19 cellular contexts compared by ENCODE assay signal in genomic region chr4:186249785-186250739, GRCh38. TPM values are rescaled to one million over a fixed set of nuclear protein-coding genes. Genes with fewer than 3 reads are reported as not detected.
DNase-seq lines count a peak whose midpoint lies in the region; ATAC-seq and TF ChIP-seq lines count a peak whose summit lies in the region.
"Had no signal": no experiment of that assay in that cellular context is flagged by ENCODE, and none has a peak within 500 bp of the region (broad histone marks: within the 10 kb centered on the region; RNA-seq: fewer than 3 reads in every experiment).

No MANE protein-coding gene starts in this region.

- H3K23ac ChIP-seq in IMR-90 (ENCODE audit: low read depth, low read length), result peak overlapping the region; percentile 13; the same call in 1 of the 2 replicates

- peak overlapping the region; percentile 81 for H3K18ac ChIP-seq in IMR-90 (ENCODE audit: low read depth, low read length)

- intact Hi-C loops in IMR-90 (cut with micrococcal nuclease), result no loop called here

- H2BK5ac ChIP-seq in IMR-90 (ENCODE audit: low read depth, low read length, poor library complexity, severe bottlenecking), result peak overlapping the region; percentile 29

- H3K4ac ChIP-seq in IMR-90 (ENCODE audit: low read depth, low read length), result peak overlapping the region; percentile 58

- H3K56ac ChIP-seq in IMR-90 (ENCODE audit: extremely low read depth, insufficient read depth, low read length), result no peak overlapping the region

- no TSS peak for BruUV-seq in IMR-90 (replicated peaks; lab: Mats Ljungman, UMichigan)

- no peak for TF ChIP-seq RAD21 in IMR-90 (IDR thresholded peaks at IDR 0.05; ENCODE audit: low read length)

- no peak overlapping the region for H3K9ac ChIP-seq in IMR-90 (ENCODE audit: low read depth, low read length)

- H2AK5ac ChIP-seq in IMR-90 (ENCODE audit: low read depth, low read length), result no peak overlapping the region

- DNase-seq in AG04450 (ENCODE audit: low read depth, low spot score) (peak; percentile 50), IMR-90 (peak; percentile 85), iPS DF 6.9 (ENCODE audit: low read depth, low spot score) (no peak), NCI-H128 (lab: John Stamatoyannopoulos, UW; ENCODE audit: unreplicated experiment) (no peak), right atrium auricular region (ENCODE audit: low spot score) (no peak), pons (ENCODE audit: low spot score) (no peak)
- DNase-seq: CD4-positive, alpha-beta T cell; glutamatergic neuron; NCI-H187; NCI-H446 treated with DMSO at 0.1 percent for 48 hours; nucleus accumbens; right cardiac atrium; Right ventricle myocardium superior; stimulated activated naive CD8-positive, alpha-beta T cell treated with anti-CD3 and anti-CD28 coated beads, Interleukin-15, amount 100 ng/mL, for 72 hours had no signal

- H2BK15ac ChIP-seq in IMR-90 (ENCODE audit: low read depth, low read length), result 0 out of 3 replicates have a peak overlapping the region, but pooled peaks have one; percentile 20

- TF ChIP-seq CTCF in AG04450 (IDR thresholded peaks at IDR 0.05; ENCODE audit: low read depth, low read length), result no peak
- TF ChIP-seq CTCF in IMR-90 (conservative IDR thresholded peaks at IDR 0.05; ENCODE audit: low read depth, low read length), result no peak
- no peak for TF ChIP-seq CTCF in right atrium auricular region (IDR thresholded peaks at IDR 0.05)

- peak overlapping the region; percentile 34 for H3K4me2 ChIP-seq in IMR-90 (ENCODE audit: low read depth, low read length)

- dilution Hi-C loops in IMR-90 (cut with HindIII; ENCODE audit: low sequenced_read_pairs, unreplicated experiment), result no loop called here

- H2AK9ac ChIP-seq in IMR-90 (replicated peaks; ENCODE audit: low read depth, low read length, poor library complexity), result no peak overlapping the region

- TF ChIP-seq POLR2A in IMR-90 (IDR thresholded peaks at IDR 0.05; ENCODE audit: low read depth, low read length), result no peak

- H3K4me1 ChIP-seq in IMR-90 (ENCODE audit: control insufficient read depth, insufficient read depth, low read length) (peaks cover 3% of the 10 kb centered on the region), ectodermal cell (ENCODE audit: control insufficient read depth, insufficient read depth, low read length) (peaks cover 8% of the 10 kb centered on the region), iPS DF 6.9 (ENCODE audit: control insufficient read depth, insufficient read depth, low read length) (peaks cover 6% of the 10 kb centered on the region; the same call in 1 of the 2 replicates), right atrium auricular region (no peaks in the 10 kb centered on the region)

- CTCF ChIA-PET in AG04450 (lab: Charles Lee), result no interaction called here
- CTCF ChIA-PET in IMR-90 (lab: Yijun Ruan, JAX), result no interaction called here

- no peak overlapping the region for H3K4me3 ChIP-seq in AG04450 (ENCODE audit: low read depth, low read length)
- H3K4me3 ChIP-seq in IMR-90 (ENCODE audit: insufficient read depth, low read depth, low read length), result no peak overlapping the region
- H3K4me3 ChIP-seq in ectodermal cell (ENCODE audit: insufficient read depth, low read depth, low read length), result no peak overlapping the region
- no peak overlapping the region for H3K4me3 ChIP-seq in iPS DF 6.9 (ENCODE audit: low read length)
- H3K4me3 ChIP-seq in right atrium auricular region, result no peak overlapping the region

- H2BK20ac ChIP-seq in IMR-90 (ENCODE audit: low read depth, low read length), result peak overlapping the region; percentile 44

- H3K27me3 ChIP-seq in AG04450 (ENCODE audit: control insufficient read depth, insufficient read depth, low read length) (no peaks in the 10 kb centered on the region), IMR-90 (ENCODE audit: control insufficient read depth, insufficient read depth, low read length) (no peaks in the 10 kb centered on the region), ectodermal cell (ENCODE audit: control insufficient read depth, insufficient read depth, low read length, poor library complexity, severe bottlenecking) (no peaks in the 10 kb centered on the region), iPS DF 6.9 (ENCODE audit: control insufficient read depth, insufficient read depth, low read length) (no peaks in the 10 kb centered on the region), right atrium auricular region (no peaks in the 10 kb centered on the region)

- H4K8ac ChIP-seq in IMR-90 (ENCODE audit: low read depth in 2 of 2, low read length in 2 of 2), result peak overlapping the region in 1 of 2 experiments; percentile 10; a peak in 1 of 4 replicates

- POLR2A ChIA-PET in AG04450 (lab: Yijun Ruan, JAX), result no interaction called here
- POLR2A ChIA-PET in IMR-90 (lab: Charles Lee; ENCODE audit: unreplicated experiment), result no interaction called here

- no peak overlapping the region for H3K27ac ChIP-seq in AG04450 (ENCODE audit: low read depth, low read length)
- H3K27ac ChIP-seq in IMR-90 (ENCODE audit: insufficient read depth, low read length), result peak overlapping the region; percentile 34; the same call in 1 of the 2 replicates
- H3K27ac ChIP-seq in ectodermal cell (ENCODE audit: insufficient read depth, low read depth, low read length, poor library complexity, severe bottlenecking), result peak overlapping the region; percentile 44
- peak overlapping the region; percentile 100 for H3K27ac ChIP-seq in iPS DF 6.9 (ENCODE audit: low read length)
- H3K27ac ChIP-seq in right atrium auricular region, result no peak overlapping the region

- no peaks in the 10 kb centered on the region for H4K20me1 ChIP-seq in IMR-90 (ENCODE audit: insufficient read depth, low read length)

- ATAC-seq in IMR-90 (ENCODE audit: low read depth) (peak; percentile 97), GM18909 (IDR thresholded peaks at IDR 0.05; ENCODE audit: poor library complexity, unreplicated experiment) (no peak)
- ATAC-seq: HCT116; right cardiac atrium; stimulated activated naive CD8-positive, alpha-beta T cell treated with anti-CD3 and anti-CD28 coated beads, Interleukin-15, amount 100 ng/mL, for 72 hours had no signal

- H2AFZ ChIP-seq in IMR-90 (replicated peaks; ENCODE audit: low read length, poor library complexity), result no peak overlapping the region

- no peaks in the 10 kb centered on the region for H3K9me1 ChIP-seq in IMR-90 (ENCODE audit: insufficient read depth, low read length)

- 67% methylated on average over 4 of the region's 8 CpGs; no CpG with 5 or more reads in 1 of the 2 experiments for WGBS in IMR-90 (ENCODE audit: extremely low coverage in 2 of 2, insufficient read length in 1 of 2), 2 experiments
- 7 to 11% methylated on average over 8 of the region's 8 CpGs for WGBS in ectodermal cell, 2 experiments
- WGBS in iPS DF 6.9 (ENCODE audit: insufficient coverage, insufficient read length), result no CpG with 5 or more reads among the region's 8 CpGs

- H2BK120ac ChIP-seq in IMR-90 (ENCODE audit: low read depth, low read length), result peak overlapping the region; percentile 54

- no peaks in the 10 kb centered on the region for H3K79me1 ChIP-seq in IMR-90 (ENCODE audit: low read depth in 1 of 2, low read length in 2 of 2)

- in situ Hi-C loops in IMR-90 (cut with MboI; ENCODE audit: low sequenced_read_pairs), result no loop called here

- peak overlapping the region; percentile 31; the same call in 1 of the 2 replicates for H4K5ac ChIP-seq in IMR-90 (ENCODE audit: low read depth, low read length)

- H3K9me3 ChIP-seq in AG04450 (ENCODE audit: control insufficient read depth, insufficient read depth, low read length) (no peaks in the 10 kb centered on the region), IMR-90 (ENCODE audit: control insufficient read depth, insufficient read depth, low read length) (no peaks in the 10 kb centered on the region), ectodermal cell (ENCODE audit: control insufficient read depth, low read length) (no peaks in the 10 kb centered on the region), iPS DF 6.9 (ENCODE audit: control insufficient read depth, insufficient read depth, low read length) (no peaks in the 10 kb centered on the region), right atrium auricular region (no peaks in the 10 kb centered on the region)

- peak overlapping the region; percentile 23; the same call in 1 of the 2 replicates for H4K91ac ChIP-seq in IMR-90 (ENCODE audit: insufficient read depth, low read depth, low read length)

- no peaks in the 10 kb centered on the region for H3K36me3 ChIP-seq in IMR-90 (ENCODE audit: control insufficient read depth, insufficient read depth, low read length)
- no peaks in the 10 kb centered on the region for H3K36me3 ChIP-seq in ectodermal cell (ENCODE audit: control insufficient read depth, insufficient read depth, low read length)
- no peaks in the 10 kb centered on the region; the same call in 1 of the 2 replicates for H3K36me3 ChIP-seq in iPS DF 6.9 (ENCODE audit: control insufficient read depth, insufficient read depth, low read length)
- H3K36me3 ChIP-seq in right atrium auricular region, result peaks cover 16% of the 10 kb centered on the region

- no peak overlapping the region; the same call in 1 of the 2 replicates for H3K14ac ChIP-seq in IMR-90 (replicated peaks; ENCODE audit: low read depth, low read length)

RNA-seq across cellular contexts. Expression of gene F11, which starts 15.9 kb away (rescaled TPM):
- polyA plus RNA-seq in AG04450 (2011; rRNA removed) (not detected in 2 replicates), IMR-90 (2012; rRNA removed) (not detected in 2 replicates)
- not detected in 2 replicates for polyA minus RNA-seq in AG04450 (2011; rRNA and poly(A)+ RNA removed)
- total RNA-seq in IMR-90 (2012; rRNA removed) (not detected in 2 replicates), right atrium auricular region (not detected)
- polyA plus RNA-seq in IMR-90 (2012; cell fraction: cytosol; rRNA removed), result not detected in 2 replicates
- not detected in 2 replicates for polyA plus RNA-seq in IMR-90 (2012; cell fraction: nucleus; rRNA removed; ENCODE audit: low replicate concordance)
- polyA plus RNA-seq in ectodermal cell (2013, experiment 1 of 4), result not detected
- not detected for polyA plus RNA-seq in ectodermal cell (2013, experiment 2 of 4)
- polyA plus RNA-seq in ectodermal cell (2013, experiment 3 of 4), result not detected
- polyA plus RNA-seq in ectodermal cell (2013, experiment 4 of 4), result not detected
- total RNA-seq: CD4-positive, alpha-beta T cell; cerebellum; ureter had no signal
- polyA plus RNA-seq: right cardiac atrium had no signal

RNA-seq across cellular contexts. Expression of gene KLKB1, which starts 22.8 kb away (rescaled TPM):
- 0.11 TPM in 1 of 2 replicates, not detected in the other for polyA plus RNA-seq in AG04450 (2011; rRNA removed)
- not detected in 2 replicates for polyA minus RNA-seq in AG04450 (2011; rRNA and poly(A)+ RNA removed)
- under 0.01 TPM in 1 of 2 replicates, not detected in the other for total RNA-seq in IMR-90 (2012; rRNA removed)
- 0.03 TPM in 1 of 2 replicates, not detected in the other for polyA plus RNA-seq in IMR-90 (2012; rRNA removed)
- not detected in 2 replicates for polyA plus RNA-seq in IMR-90 (2012; cell fraction: cytosol; rRNA removed)
- polyA plus RNA-seq in IMR-90 (2012; cell fraction: nucleus; rRNA removed; ENCODE audit: low replicate concordance), result 0.08 TPM in 1 of 2 replicates, not detected in the other
- 0.39 TPM for polyA plus RNA-seq in ectodermal cell (2013, experiment 1 of 4)
- 0.12 TPM for polyA plus RNA-seq in ectodermal cell (2013, experiment 2 of 4)
- not detected for polyA plus RNA-seq in ectodermal cell (2013, experiment 3 of 4)
- polyA plus RNA-seq in ectodermal cell (2013, experiment 4 of 4), result not detected
- 1 to 10 TPM in 1 of 2 donors, under 1 TPM in 1; 0.75 to 1.9 TPM for total RNA-seq in right atrium auricular region

RNA-seq across cellular contexts. Expression of gene CYP4V2, which starts 58.7 kb away (rescaled TPM):
- polyA plus RNA-seq in AG04450 (2011; rRNA removed) (3.7 and 4.8 TPM in 2 replicates), IMR-90 (2012; rRNA removed) (3.2 and 4.1 TPM in 2 replicates)
- 1.6 and 2.3 TPM in 2 replicates for polyA minus RNA-seq in AG04450 (2011; rRNA and poly(A)+ RNA removed)
- total RNA-seq in IMR-90 (2012; rRNA removed) (3.9 and 5.0 TPM in 2 replicates), right atrium auricular region (10 to 100 TPM; 18.9 to 37.7 TPM)
- polyA plus RNA-seq in IMR-90 (2012; cell fraction: cytosol; rRNA removed), result 1.6 and 1.8 TPM in 2 replicates
- 3.5 and 7.4 TPM in 2 replicates for polyA plus RNA-seq in IMR-90 (2012; cell fraction: nucleus; rRNA removed; ENCODE audit: low replicate concordance)
- 3.3 TPM for polyA plus RNA-seq in ectodermal cell (2013, experiment 1 of 4)
- polyA plus RNA-seq in ectodermal cell (2013, experiment 2 of 4), result 4.8 TPM
- 3.6 TPM for polyA plus RNA-seq in ectodermal cell (2013, experiment 3 of 4)
- 3.1 TPM for polyA plus RNA-seq in ectodermal cell (2013, experiment 4 of 4)

Comparison
In these comparisons a context has a peak if more than half of its experiments do, and no peak if none do; other contexts are left out.
1. DNase-seq: peak in AG04450 (single experiment) and IMR-90 (single experiment); none in iPS DF 6.9 (single experiment), NCI-H128 (single experiment), right atrium auricular region (single experiment) and pons (single experiment).
2. H3K27ac ChIP-seq: peak in IMR-90 (single experiment), ectodermal cell (single experiment) and iPS DF 6.9 (single experiment); none in AG04450 (single experiment) and right atrium auricular region (0 of 2).